In genomic region chr6:52595000-52595795, GRCh38 we compare ENCODE assay signal across 8 cellular contexts. TPM values are rescaled to one million over a fixed set of nuclear protein-coding genes. Genes with fewer than 3 reads are reported as not detected.
DNase-seq lines count a peak whose midpoint lies in the region; ATAC-seq and TF ChIP-seq lines count a peak whose summit lies in the region.

No MANE protein-coding gene starts in this region.

- peak; percentile 70 for ATAC-seq in GM21447 (IDR thresholded peaks at IDR 0.05; ENCODE audit: unreplicated experiment)
- peak; percentile 60 for ATAC-seq in HG03575 (IDR thresholded peaks at IDR 0.05; ENCODE audit: extremely low read depth, insufficient number of reproducible peaks, low FRiP score, unreplicated experiment)
- peak; percentile 59 to 90 (median 85) for ATAC-seq in heart left ventricle

- H3K27ac ChIP-seq in heart left ventricle (peak overlapping the region; percentile 7 to 83 (median 62)), skeletal muscle tissue (ENCODE audit: low read depth, low read length) (peak overlapping the region; percentile 68)

- peaks cover 0 to 54% (median 21%) of the 10 kb centered on the region in 12 donors for H3K4me1 ChIP-seq in heart left ventricle
- peaks cover 14 to 26% (median 17%) of the 10 kb centered on the region in 3 donors for H3K4me1 ChIP-seq in skeletal muscle tissue (ENCODE audit: control insufficient read depth in 3 of 3, insufficient read depth in 3 of 3, low read length in 3 of 3)

- intact Hi-C loops in heart left ventricle (cut with DNase I), result loop anchor here in 7 of 10 donors (2.0 to 10.0 kb wide), 6 partner anchors 67 to 400 kb away; partner anchors contain the start of genes GSTA4 (in 1 of the 7) and MCM3 (in 1 of the 7)
- intact Hi-C loops in posterior cingulate gyrus (cut with DNase I), result no loop called here

- H3K9me3 ChIP-seq in heart left ventricle (no peaks in the 10 kb centered on the region), skeletal muscle tissue (ENCODE audit: control insufficient read depth in 3 of 3, low read length in 3 of 3) (no peaks in the 10 kb centered on the region)

- peak; percentile 81 for DNase-seq in GM03348 (ENCODE audit: low spot score)
- DNase-seq in SW480 (ENCODE audit: low spot score), result peak; percentile 24
- DNase-seq in heart left ventricle, result peak; percentile 36 to 68 (median 48)
- no peak for DNase-seq in posterior cingulate gyrus
- no peak for DNase-seq in activated CD4-positive, CD25-positive, alpha-beta regulatory T cell (lab: John Stamatoyannopoulos, UW)

- H3K4me3 ChIP-seq in heart left ventricle, result peak overlapping the region in 4 of 12 donors; percentile 4 to 22 (median 6)
- peak overlapping the region in 1 of 3 donors; percentile 4 for H3K4me3 ChIP-seq in skeletal muscle tissue (ENCODE audit: low read length in 3 of 3)

- H3K36me3 ChIP-seq in heart left ventricle, result no peaks in the 10 kb centered on the region
- H3K36me3 ChIP-seq in skeletal muscle tissue (ENCODE audit: control insufficient read depth in 3 of 3, insufficient read depth in 3 of 3, low read length in 3 of 3), result no peaks in the 10 kb centered on the region

- WGBS in heart left ventricle, 4 donors, result 40 to 52% (median 46%) methylated on average over 7 of the region's 7 CpGs

- TF ChIP-seq CTCF in heart left ventricle (IDR thresholded peaks at IDR 0.05), result no peak

- H3K9ac ChIP-seq in skeletal muscle tissue (ENCODE audit: low read depth in 1 of 3, low read length in 3 of 3), result no peak overlapping the region

- no peaks in the 10 kb centered on the region for H3K27me3 ChIP-seq in heart left ventricle
- no peaks in the 10 kb centered on the region for H3K27me3 ChIP-seq in skeletal muscle tissue (ENCODE audit: control insufficient read depth in 3 of 3, insufficient read depth in 3 of 3, low read length in 3 of 3)

- TF ChIP-seq POLR2A in heart left ventricle (IDR thresholded peaks at IDR 0.05), result no peak

RNA-seq across cellular contexts. Expression of gene TRAM2, which starts 18.3 kb away (rescaled TPM):
- 10 to 100 TPM in 7 of 9 donors, 1 to 10 TPM in 2; 9.8 to 19.0 (median 12.1) TPM for total RNA-seq in heart left ventricle
- 10 to 100 TPM in 1 of 2 donors, 1 to 10 TPM in 1; 4.7 to 13.8 TPM for polyA plus RNA-seq in heart left ventricle
- 13.6 TPM for total RNA-seq in skeletal muscle tissue

Comparison
In these comparisons a context has a peak if more than half of its experiments do, and no peak if none do; other contexts are left out.
1. DNase-seq: peak in GM03348 (single experiment), SW480 (single experiment) and heart left ventricle (5 of 5); none in posterior cingulate gyrus (0 of 10) and activated CD4-positive, CD25-positive, alpha-beta regulatory T cell (0 of 4).
2. Peak in every context shown above with its lines, with median percentiles within 50 percentile points of each other: ATAC-seq.